In genomic region chr7:16670021-16670420, GRCh38 we compare ENCODE assay signal across 23 cellular contexts. TPM values are rescaled to one million over a fixed set of nuclear protein-coding genes. Genes with fewer than 3 reads are reported as not detected.
DNase-seq lines count a peak whose midpoint lies in the region; ATAC-seq, FAIRE-seq and TF ChIP-seq lines count a peak whose summit lies in the region.
"Had no signal": no experiment of that assay in that cellular context is flagged by ENCODE, and none has a peak within 500 bp of the region (broad histone marks: within the 10 kb centered on the region; RNA-seq: fewer than 3 reads in every experiment).

No MANE protein-coding gene starts in this region.

- H3K27me3 ChIP-seq in astrocyte (ENCODE audit: insufficient read depth, low read length) (no peaks in the 10 kb centered on the region), foreskin keratinocyte (no peaks in the 10 kb centered on the region), vagina (no peaks in the 10 kb centered on the region)
- H3K27me3 ChIP-seq: transverse colon had no signal

- H3K4me1 Mint-ChIP-seq in activated naive CD8-positive, alpha-beta T cell (ENCODE audit: low read depth), result peaks cover 31% of the 10 kb centered on the region
- H3K4me1 Mint-ChIP-seq in activated naive CD8-positive, alpha-beta T cell treated with anti-CD3 and anti-CD28 coated beads for 36 hours, result peaks cover 19% of the 10 kb centered on the region
- H3K4me1 Mint-ChIP-seq in astrocyte (ENCODE audit: low read depth, unreplicated experiment), result peaks cover 32% of the 10 kb centered on the region

- H3K4me1 ChIP-seq in astrocyte (ENCODE audit: insufficient read depth, low read length) (peaks cover 30% of the 10 kb centered on the region), foreskin keratinocyte (peaks cover 27% of the 10 kb centered on the region), vagina (peaks cover 44% of the 10 kb centered on the region)
- H3K4me1 ChIP-seq: transverse colon had no signal

- no peak for ATAC-seq in foreskin keratinocyte
- ATAC-seq in GM21737 (IDR thresholded peaks at IDR 0.05; ENCODE audit: unreplicated experiment), result no peak
- ATAC-seq: activated T-helper 17 cell treated with anti-CD3 and anti-CD28 coated beads, Interleukin-2, amount 50 U/mL, for 72 hours; effector memory CD8-positive, alpha-beta T cell; K562; left lobe of liver; naive thymus-derived CD4-positive, alpha-beta T cell; SK-N-SH treated with all-trans-retinoic acid at 6 μM for 48 hours had no signal

- intact Hi-C loops in vagina (cut with DNase I), result no loop called here

- no peak for DNase-seq in activated naive CD8-positive, alpha-beta T cell treated with anti-CD3 and anti-CD28 coated beads for 36 hours
- DNase-seq in astrocyte (ENCODE audit: low read depth) (peak; percentile 74), foreskin keratinocyte (no peak), vagina (ENCODE audit: extremely low spot score in 2 of 2) (no peak), KG1 (lab: John Stamatoyannopoulos, UW) (no peak), pons (ENCODE audit: low spot score) (no peak)
- DNase-seq: activated CD4-positive, alpha-beta T cell treated with anti-CD3 and anti-CD28 coated beads, Interleukin-2, amount 50 U/mL, for 48 hours; effector memory CD8-positive, alpha-beta T cell; hippocampal formation; naive thymus-derived CD4-positive, alpha-beta T cell; NCI-H1417 treated with DMSO at 0.1 percent for 48 hours; NCI-H446; stimulated activated CD4-positive, alpha-beta T cell treated with anti-CD3 and anti-CD28 coated beads, Interleukin-2, amount 100 ng/mL, for 24 hours; transverse colon had no signal

- H3K9me3 ChIP-seq in astrocyte (ENCODE audit: insufficient read depth, low read depth, low read length), result no peaks in the 10 kb centered on the region
- no peaks in the 10 kb centered on the region for H3K9me3 ChIP-seq in vagina
- H3K9me3 ChIP-seq: transverse colon had no signal

- peaks cover 26% of the 10 kb centered on the region for H3K36me3 Mint-ChIP-seq in activated naive CD8-positive, alpha-beta T cell
- peaks cover 59% of the 10 kb centered on the region for H3K36me3 Mint-ChIP-seq in activated naive CD8-positive, alpha-beta T cell treated with anti-CD3 and anti-CD28 coated beads for 36 hours
- H3K36me3 Mint-ChIP-seq in astrocyte (ENCODE audit: low read depth, unreplicated experiment), result peaks cover 1% of the 10 kb centered on the region

- no peak for TF ChIP-seq POLR2A in vagina (IDR thresholded peaks at IDR 0.05)

- peak overlapping the region; percentile 13 for H3K27ac Mint-ChIP-seq in activated naive CD8-positive, alpha-beta T cell
- no peak overlapping the region for H3K27ac Mint-ChIP-seq in activated naive CD8-positive, alpha-beta T cell treated with anti-CD3 and anti-CD28 coated beads for 36 hours
- no peak overlapping the region for H3K27ac Mint-ChIP-seq in astrocyte (ENCODE audit: unreplicated experiment)
- H3K27ac Mint-ChIP-seq: activated T-helper 17 cell treated with anti-CD3 and anti-CD28 coated beads, Interleukin-2, amount 50 U/mL, for 72 hours; effector memory CD8-positive, alpha-beta T cell; naive thymus-derived CD4-positive, alpha-beta T cell had no signal

- H3K9me3 Mint-ChIP-seq in activated naive CD8-positive, alpha-beta T cell (ENCODE audit: low read depth), result peaks cover 4% of the 10 kb centered on the region
- peaks cover 1% of the 10 kb centered on the region for H3K9me3 Mint-ChIP-seq in activated naive CD8-positive, alpha-beta T cell treated with anti-CD3 and anti-CD28 coated beads for 36 hours
- no peaks in the 10 kb centered on the region for H3K9me3 Mint-ChIP-seq in astrocyte (ENCODE audit: unreplicated experiment)
- H3K9me3 Mint-ChIP-seq: activated T-helper 17 cell treated with anti-CD3 and anti-CD28 coated beads, Interleukin-2, amount 50 U/mL, for 72 hours; effector memory CD8-positive, alpha-beta T cell had no signal

- peaks cover 50% of the 10 kb centered on the region for H3K79me2 ChIP-seq in astrocyte (ENCODE audit: insufficient read depth, low read length)

- H3K4me2 ChIP-seq in astrocyte (ENCODE audit: low read length), result peak overlapping the region; percentile 47

- peak; percentile 87 for FAIRE-seq in astrocyte (lab: Jason Lieb, UNC)
- FAIRE-seq: GM19239, K562, TTC549 had no signal

- peaks cover 12% of the 10 kb centered on the region for H3K36me3 ChIP-seq in astrocyte (ENCODE audit: insufficient read depth, low read length)
- peaks cover 0 to 7% of the 10 kb centered on the region in 2 donors for H3K36me3 ChIP-seq in vagina
- H3K36me3 ChIP-seq: transverse colon had no signal

- H3K4me3 ChIP-seq in astrocyte (ENCODE audit: insufficient read depth, low read depth, low read length) (no peak overlapping the region), vagina (no peak overlapping the region)
- H3K4me3 ChIP-seq: K562, transverse colon had no signal

- no peak for TF ChIP-seq CTCF in astrocyte (IDR thresholded peaks at IDR 0.05; ENCODE audit: insufficient read depth, low read depth, low read length)
- no peak for TF ChIP-seq CTCF in foreskin keratinocyte (conservative IDR thresholded peaks at IDR 0.05)
- no peak for TF ChIP-seq CTCF in vagina (IDR thresholded peaks at IDR 0.05)

- peak overlapping the region; percentile 17 for H3K9ac ChIP-seq in astrocyte (ENCODE audit: low read length)

- peaks cover 3% of the 10 kb centered on the region for H4K20me1 ChIP-seq in astrocyte (ENCODE audit: insufficient read depth, low read length)

- H2AFZ ChIP-seq in astrocyte (ENCODE audit: low read depth, low read length), result no peak overlapping the region

- H3K27me3 Mint-ChIP-seq in activated naive CD8-positive, alpha-beta T cell, result no peaks in the 10 kb centered on the region
- H3K27me3 Mint-ChIP-seq in activated naive CD8-positive, alpha-beta T cell treated with anti-CD3 and anti-CD28 coated beads for 36 hours, result no peaks in the 10 kb centered on the region
- no peaks in the 10 kb centered on the region for H3K27me3 Mint-ChIP-seq in astrocyte (ENCODE audit: low read depth, unreplicated experiment)
- H3K27me3 Mint-ChIP-seq: activated T-helper 17 cell treated with anti-CD3 and anti-CD28 coated beads, Interleukin-2, amount 50 U/mL, for 72 hours; brain; effector memory CD8-positive, alpha-beta T cell; naive thymus-derived CD4-positive, alpha-beta T cell had no signal

- no peak overlapping the region for H3K4me3 Mint-ChIP-seq in activated naive CD8-positive, alpha-beta T cell
- H3K4me3 Mint-ChIP-seq in activated naive CD8-positive, alpha-beta T cell treated with anti-CD3 and anti-CD28 coated beads for 36 hours, result no peak overlapping the region
- H3K4me3 Mint-ChIP-seq in astrocyte (ENCODE audit: unreplicated experiment), result no peak overlapping the region
- H3K4me3 Mint-ChIP-seq: activated T-helper 17 cell treated with anti-CD3 and anti-CD28 coated beads, Interleukin-2, amount 50 U/mL, for 72 hours; brain; effector memory CD8-positive, alpha-beta T cell; naive thymus-derived CD4-positive, alpha-beta T cell had no signal

- H3K27ac ChIP-seq in astrocyte (ENCODE audit: low read depth, low read length), result peak overlapping the region; percentile 71
- peak overlapping the region; percentile 0 for H3K27ac ChIP-seq in foreskin keratinocyte
- H3K27ac ChIP-seq in vagina, result peak overlapping the region; percentile 64
- H3K27ac ChIP-seq: transverse colon had no signal

RNA-seq across cellular contexts. Expression of gene BZW2, which starts 24.0 kb away (rescaled TPM):
- 100 to 1,000 TPM; 158 to 162 TPM for total RNA-seq in activated naive CD8-positive, alpha-beta T cell treated with anti-CD3 and anti-CD28 coated beads for 36 hours
- total RNA-seq in astrocyte (83.4 and 84.9 TPM in 2 replicates), foreskin keratinocyte (67.4 and 72.8 TPM in 2 replicates), vagina (61.4 TPM)
- polyA plus RNA-seq in foreskin keratinocyte, result 53.1 and 66.9 TPM in 2 replicates

RNA-seq across cellular contexts. Expression of gene ANKMY2, which starts 24.5 kb away (rescaled TPM):
- total RNA-seq in activated naive CD8-positive, alpha-beta T cell treated with anti-CD3 and anti-CD28 coated beads for 36 hours, result 10 to 100 TPM; 12.1 to 12.5 TPM
- total RNA-seq in astrocyte, result 21.9 and 25.0 TPM in 2 replicates
- 10.1 and 10.2 TPM in 2 replicates for total RNA-seq in foreskin keratinocyte
- 5.3 and 5.4 TPM in 2 replicates for polyA plus RNA-seq in foreskin keratinocyte
- 13.8 TPM for total RNA-seq in vagina

Comparison
In these comparisons a context has a peak if more than half of its experiments do, and no peak if none do; other contexts are left out.
1. H3K27ac ChIP-seq: peak in every context shown above with its lines; median percentile 71 in astrocyte; 64 in vagina; 0 in foreskin keratinocyte.